In genomic region chr4:2482693-2483092, GRCh38 we compare ENCODE assay signal across 7 cellular contexts. TPM values are rescaled to one million over a fixed set of nuclear protein-coding genes. Genes with fewer than 3 reads are reported as not detected.
DNase-seq lines count a peak whose midpoint lies in the region; ATAC-seq, FAIRE-seq and TF ChIP-seq lines count a peak whose summit lies in the region.

No MANE protein-coding gene starts in this region.

- H3K27me3 Mint-ChIP-seq in neural progenitor cell (ENCODE audit: insufficient read depth, low read depth) = peaks cover 2% of the 10 kb centered on the region

- H3K9me1 ChIP-seq in K562 (ENCODE audit: control insufficient read depth, insufficient read depth, low read length) = peaks cover 13% of the 10 kb centered on the region

- H3K79me2 ChIP-seq in K562 (ENCODE audit: control insufficient read depth, insufficient read depth, low read length) = peaks cover 100% of the 10 kb centered on the region
- peaks cover 100% of the 10 kb centered on the region for H3K79me2 ChIP-seq in neural progenitor cell (ENCODE audit: low read depth)

- H3K4me3 ChIP-seq in K562 = no peak overlapping the region
- H3K4me3 ChIP-seq in left lung = no peak overlapping the region
- H3K4me3 ChIP-seq in thyroid gland (replicated peaks in 1 of 3) = no peak overlapping the region
- no peak overlapping the region for H3K4me3 ChIP-seq in neural progenitor cell

- H3K27ac Mint-ChIP-seq in neural progenitor cell = no peak overlapping the region

- ATAC-seq in GM18907 (IDR thresholded peaks at IDR 0.05; ENCODE audit: unreplicated experiment) (peak; percentile 46), HG03159 (IDR thresholded peaks at IDR 0.05; ENCODE audit: unreplicated experiment) (peak; percentile 52), K562 (no peak), left lung (peak; percentile 35), HG03039 (IDR thresholded peaks at IDR 0.05; ENCODE audit: unreplicated experiment) (no peak)

- peaks cover 40% of the 10 kb centered on the region for H3K4me1 Mint-ChIP-seq in neural progenitor cell

- no peak for FAIRE-seq in K562 (lab: Jason Lieb, UNC)

- peaks cover 5% of the 10 kb centered on the region for H3F3A ChIP-seq in neural progenitor cell (ENCODE audit: low read depth)

- TF ChIP-seq RAD21 in K562 (CRISPR knock-in tag; conservative IDR thresholded peaks at IDR 0.05 in 1 of 2, IDR thresholded peaks at IDR 0.05 in 1 of 2) = no peak

- TF ChIP-seq POLR2A in K562 (conservative IDR thresholded peaks at IDR 0.05) (no peak), thyroid gland (IDR thresholded peaks at IDR 0.05) (no peak)

- H3K4me1 ChIP-seq in K562 (replicated peaks in 1 of 2; ENCODE audit: control insufficient read depth in 2 of 2, insufficient read depth in 2 of 2, low read length in 2 of 2) (peaks cover 9 to 10% of the 10 kb centered on the region in 2 experiments; a peak in 3 of 5 replicates), left lung (peaks cover 37 to 99% of the 10 kb centered on the region in 2 donors), thyroid gland (peaks cover 54 to 82% of the 10 kb centered on the region in 2 donors), neural progenitor cell (peaks cover 32% of the 10 kb centered on the region)

- H3K27ac ChIP-seq in K562 (ENCODE audit: extremely low read depth, low read depth, low read length) = no peak overlapping the region
- H3K27ac ChIP-seq in left lung = peak overlapping the region; percentile 35 to 56
- H3K27ac ChIP-seq in thyroid gland = peak overlapping the region in 2 of 3 donors; percentile 57 to 69
- H3K27ac ChIP-seq in neural progenitor cell = no peak overlapping the region

- CTCF ChIA-PET in K562 (lab: Yijun Ruan, JAX; ENCODE audit: low intra/inter-chr PET ratio) = no interaction called here

- H3K4me2 ChIP-seq in K562 (ENCODE audit: insufficient read depth, low read length) = no peak overlapping the region
- no peak overlapping the region for H3K4me2 ChIP-seq in neural progenitor cell

- WGBS in K562 (ENCODE audit: insufficient coverage, low coverage, missing lambda C conversion rate) = 84% methylated on average over 3 of the region's 3 CpGs
- 0 to 4% methylated on average over 3 of the region's 3 CpGs for WGBS in thyroid gland, 2 donors

- in situ Hi-C loops in K562 (cut with MboI) = no loop called here

- BruUV-seq in K562 (replicated peaks; lab: Mats Ljungman, UMichigan) = TSS peak; percentile 7

- H3K4me3 Mint-ChIP-seq in neural progenitor cell = no peak overlapping the region

- H2AFZ ChIP-seq in K562 (ENCODE audit: low read depth, low read length) = no peak overlapping the region
- H2AFZ ChIP-seq in neural progenitor cell (replicated peaks) = no peak overlapping the region

- H3K36me3 ChIP-seq in K562 (ENCODE audit: control insufficient read depth, insufficient read depth, low read length) = peaks cover 64% of the 10 kb centered on the region; the same call in 2 of the 3 replicates
- H3K36me3 ChIP-seq in left lung = no peaks in the 10 kb centered on the region
- H3K36me3 ChIP-seq in thyroid gland = no peaks in the 10 kb centered on the region
- H3K36me3 ChIP-seq in neural progenitor cell = no peaks in the 10 kb centered on the region

- H4K20me1 ChIP-seq in K562 (replicated peaks; ENCODE audit: control insufficient read depth, insufficient read depth, low read length) (peaks cover 85% of the 10 kb centered on the region), neural progenitor cell (ENCODE audit: low read depth) (peaks cover 100% of the 10 kb centered on the region)

- H3K27me3 ChIP-seq in K562 (ENCODE audit: control insufficient read depth in 2 of 2, insufficient read depth in 2 of 2, low read length in 2 of 2) = no peaks in the 10 kb centered on the region
- no peaks in the 10 kb centered on the region for H3K27me3 ChIP-seq in left lung
- no peaks in the 10 kb centered on the region for H3K27me3 ChIP-seq in thyroid gland
- H3K27me3 ChIP-seq in neural progenitor cell = no peaks in the 10 kb centered on the region

- H3K36me3 Mint-ChIP-seq in neural progenitor cell = peaks cover 12% of the 10 kb centered on the region

- DNase-seq in K562 (ENCODE audit: extremely low read depth in 1 of 4, low spot score in 3 of 4) (no peak), left lung (no peak), thyroid gland (peak; percentile 69 to 83), neural progenitor cell (ENCODE audit: low spot score) (no peak)

- intact Hi-C loops in K562 (cut with micrococcal nuclease) = no loop called here
- intact Hi-C loops in left lung (cut with DNase I) = no loop called here
- intact Hi-C loops in thyroid gland (cut with DNase I) = no loop called here

- H3K9me3 Mint-ChIP-seq in neural progenitor cell = no peaks in the 10 kb centered on the region

- no peak for TF ChIP-seq CTCF in K562 (IDR thresholded peaks at IDR 0.05 in 2 of 3, conservative IDR thresholded peaks at IDR 0.05 in 1 of 3; ENCODE audit: insufficient read depth in 2 of 3, low read depth in 1 of 3, low read length in 3 of 3)
- TF ChIP-seq CTCF in left lung (IDR thresholded peaks at IDR 0.05) = no peak
- TF ChIP-seq CTCF in thyroid gland (IDR thresholded peaks at IDR 0.05) = no peak
- TF ChIP-seq CTCF in neural progenitor cell (IDR thresholded peaks at IDR 0.05) = no peak

- H3K9me3 ChIP-seq in K562 (replicated peaks; ENCODE audit: control insufficient read depth, insufficient read depth, low read depth, low read length) (no peaks in the 10 kb centered on the region), left lung (no peaks in the 10 kb centered on the region), thyroid gland (no peaks in the 10 kb centered on the region), neural progenitor cell (ENCODE audit: low read depth) (no peaks in the 10 kb centered on the region)

- POLR2A ChIA-PET in K562 (lab: Yijun Ruan, JAX) = interaction anchor here (1.3 to 2.1 kb wide), 3 partner anchors 9 to 20 kb away, joined by 5 to 6 read pairs (median 6); partner anchors contain the start of gene RNF4

- TF ChIP-seq EP300 in K562 (IDR thresholded peaks at IDR 0.05; ENCODE audit: low read length) = no peak

- H3K9ac ChIP-seq in K562 (ENCODE audit: insufficient read depth in 1 of 2, low read depth in 2 of 2, low read length in 2 of 2) (no peak overlapping the region; a peak in 1 of 4 replicates), neural progenitor cell (no peak overlapping the region)

TF ChIP-seq in K562, 482 proteins besides CTCF, POLR2A, EP300 and RAD21 (continues in another document):
- no peak for TF ChIP-seq ZNF212 (CRISPR knock-in tag; IDR thresholded peaks at IDR 0.05)

RNA-seq across cellular contexts. Expression of gene RNF4, which starts 13.8 kb away (rescaled TPM):
- total RNA-seq in K562 (2011; cell fraction: chromatin; rRNA removed; ENCODE audit: low replicate concordance) = 223 and 256 TPM in 2 replicates
- total RNA-seq in K562 (2011; cell fraction: nucleolus; rRNA removed) = 134 and 146 TPM in 2 replicates
- 170 and 171 TPM in 2 replicates for total RNA-seq in K562 (2011; cell fraction: nucleoplasm; rRNA removed)
- total RNA-seq in K562 (2014; rRNA removed) (32.1 and 35.5 TPM in 2 replicates), K562 (2014; rRNA removed; fragmentation: Illumina TruSeq; extraction: Trizol) (38.0 and 40.9 TPM in 2 replicates), K562 (2015; rRNA removed; fragmentation: Illumina TruSeq; extraction: Trizol) (46.0 and 47.1 TPM in 2 replicates), K562 (2021) (43.5 and 49.1 TPM in 2 replicates), left lung (10 to 100 TPM; 42.2 to 46.2 TPM), thyroid gland (10 to 100 TPM; 32.8 to 52.0 (median 43.0) TPM), neural progenitor cell (ENCODE audit: low replicate concordance) (73.8 and 96.4 TPM in 2 replicates)
- polyA plus RNA-seq in K562 (2011; rRNA removed) (51.5 and 54.7 TPM in 2 replicates), K562 (2014; fragmentation: Illumina TruSeq; extraction: Trizol) (40.4 and 44.8 TPM in 2 replicates), K562 (2014; fragmentation: Nextera tagmentation; extraction: Ambion mirVana) (10 to 100 TPM; 19.2 to 59.3 TPM), K562 (2014; rRNA removed) (32.6 and 35.2 TPM in 2 replicates)
- polyA plus RNA-seq in K562 (2011; cell fraction: cytosol; rRNA removed) = 44.6 and 45.9 TPM in 2 replicates
- 74.6 and 75.8 TPM in 2 replicates for polyA plus RNA-seq in K562 (2011; cell fraction: nucleus; rRNA removed)
- polyA plus RNA-seq in K562 (2012) = 34.3 and 38.0 TPM in 2 replicates
- polyA minus RNA-seq in K562 (2011; rRNA and poly(A)+ RNA removed) = 56.5 and 61.8 TPM in 2 replicates
- 35.3 and 43.3 TPM in 2 replicates for polyA minus RNA-seq in K562 (2011; cell fraction: cytosol; rRNA and poly(A)+ RNA removed)
- 68.3 and 94.6 TPM in 2 replicates for polyA minus RNA-seq in K562 (2011; cell fraction: nucleus; rRNA and poly(A)+ RNA removed)

RNA-seq across cellular contexts. Expression of gene FAM193A, which starts 53.8 kb away (rescaled TPM):
- total RNA-seq in K562 (2011; cell fraction: chromatin; rRNA removed; ENCODE audit: low replicate concordance) = 72.1 and 83.0 TPM in 2 replicates
- 38.9 and 45.9 TPM in 2 replicates for total RNA-seq in K562 (2011; cell fraction: nucleolus; rRNA removed)
- total RNA-seq in K562 (2011; cell fraction: nucleoplasm; rRNA removed) = 36.3 and 46.0 TPM in 2 replicates
- 10.5 and 11.7 TPM in 2 replicates for total RNA-seq in K562 (2014; rRNA removed)
- 8.5 and 9.2 TPM in 2 replicates for total RNA-seq in K562 (2014; rRNA removed; fragmentation: Illumina TruSeq; extraction: Trizol)
- 9.7 and 10.6 TPM in 2 replicates for total RNA-seq in K562 (2015; rRNA removed; fragmentation: Illumina TruSeq; extraction: Trizol)
- total RNA-seq in K562 (2021) = 23.8 and 24.6 TPM in 2 replicates
- 5.3 and 5.7 TPM in 2 replicates for polyA plus RNA-seq in K562 (2011; rRNA removed)
- polyA plus RNA-seq in K562 (2011; cell fraction: cytosol; rRNA removed) = 6.2 and 7.3 TPM in 2 replicates
- polyA plus RNA-seq in K562 (2011; cell fraction: nucleus; rRNA removed) = 15.6 and 25.6 TPM in 2 replicates
- polyA plus RNA-seq in K562 (2012) = 15.9 and 16.0 TPM in 2 replicates
- polyA plus RNA-seq in K562 (2014; fragmentation: Illumina TruSeq; extraction: Trizol) = 15.3 and 16.2 TPM in 2 replicates
- under 1 TPM; 0.46 to 0.55 TPM for polyA plus RNA-seq in K562 (2014; fragmentation: Nextera tagmentation; extraction: Ambion mirVana)
- 9.5 and 9.6 TPM in 2 replicates for polyA plus RNA-seq in K562 (2014; rRNA removed)
- 13.8 and 14.6 TPM in 2 replicates for polyA minus RNA-seq in K562 (2011; rRNA and poly(A)+ RNA removed)
- polyA minus RNA-seq in K562 (2011; cell fraction: cytosol; rRNA and poly(A)+ RNA removed) = 16.5 and 17.6 TPM in 2 replicates
- 16.0 and 19.1 TPM in 2 replicates for polyA minus RNA-seq in K562 (2011; cell fraction: nucleus; rRNA and poly(A)+ RNA removed)
- 10 to 100 TPM; 22.3 to 25.2 TPM for total RNA-seq in left lung
- 10 to 100 TPM; 22.4 to 36.7 (median 30.3) TPM for total RNA-seq in thyroid gland
- total RNA-seq in neural progenitor cell (ENCODE audit: low replicate concordance) = 22.5 and 29.1 TPM in 2 replicates

Comparison
In these comparisons a context has a peak if more than half of its experiments do, and no peak if none do; other contexts are left out.
1. ATAC-seq: peak in GM18907 (single experiment), HG03159 (single experiment) and left lung (single experiment); none in K562 (single experiment) and HG03039 (single experiment).
2. DNase-seq: peak in thyroid gland (2 of 2); none in K562 (0 of 4), left lung (0 of 2) and neural progenitor cell (single experiment).
3. H3K27ac ChIP-seq: peak in left lung (2 of 2) and thyroid gland (2 of 3); none in K562 (single experiment) and neural progenitor cell (single experiment).